Comparison of ENCODE assay signal across 23 cellular contexts in genomic region chr1:174870319-174870718, GRCh38.
A peak's percentile ranks its signal among the peaks of the same experiment; 100 is the strongest.
DNase-seq lines count a peak whose midpoint lies in the region; ATAC-seq and TF ChIP-seq lines count a peak whose summit lies in the region.
"Had no signal": no experiment of that assay in that cellular context is flagged by ENCODE, and none has a peak within 500 bp of the region (broad histone marks: within the 10 kb centered on the region; RNA-seq: fewer than 3 reads in every experiment).

No MANE protein-coding gene starts in this region.

- peak; percentile 52 for DNase-seq in DMS153 (lab: John Stamatoyannopoulos, UW)
- no peak for DNase-seq in DMS153 treated with DMSO at 0.1 percent for 48 hours (lab: John Stamatoyannopoulos, UW; ENCODE audit: unreplicated experiment)
- DNase-seq in activated B cell treated with CpG ODN at 0.5 μM for 24 hours, result no peak
- DNase-seq in naive B cell, result no peak
- no peak for DNase-seq in dermis blood vessel endothelial cell
- DNase-seq: BE2C, Calu3, DMS79, GF-D8, HFFc6, KG1, MG63, NCI-H2029 treated with DMSO at 0.1 percent for 48 hours, NCI-H446 treated with DMSO at 0.1 percent for 48 hours, NCI-H526, NCI-H82, OCI-M1, Peyer's patch, SHP77 treated with DMSO at 0.1 percent for 48 hours had no signal

- no peak for ATAC-seq in activated B cell treated with CpG ODN at 0.5 μM for 24 hours (ENCODE audit: low read depth)
- ATAC-seq in naive B cell (ENCODE audit: low read depth in 2 of 2), result peak in 1 of 2 donors; percentile 35
- no peak for ATAC-seq in HG03045 (IDR thresholded peaks at IDR 0.05; ENCODE audit: unreplicated experiment)
- no peak for ATAC-seq in GM18870 (IDR thresholded peaks at IDR 0.05; ENCODE audit: unreplicated experiment)

- CTCF ChIA-PET in activated B cell treated with CpG ODN at 0.5 μM for 24 hours (lab: Charles Lee), result interaction anchor here (1.0 kb wide), 1 partner anchor 114 kb away, joined by 3 read pairs; no protein-coding TSS in a partner anchor

- H3K36me3 Mint-ChIP-seq in IgD-negative memory B cell (peaks cover 2% of the 10 kb centered on the region), activated B cell treated with CpG ODN at 0.5 μM for 24 hours (ENCODE audit: low read depth) (peaks cover 14% of the 10 kb centered on the region), naive B cell (peaks cover 14 to 16% of the 10 kb centered on the region in 2 donors)
- H3K36me3 Mint-ChIP-seq: CD14-positive monocyte had no signal

- H3K9me3 Mint-ChIP-seq in IgD-negative memory B cell (peaks cover 0 to 10% (median 0%) of the 10 kb centered on the region in 3 donors), activated B cell treated with CpG ODN at 0.5 μM for 24 hours (peaks cover 4% of the 10 kb centered on the region), naive B cell (peaks cover 1 to 15% (median 5%) of the 10 kb centered on the region in 7 donors)
- H3K9me3 Mint-ChIP-seq: HFFc6 had no signal

- H3K27ac Mint-ChIP-seq in IgD-negative memory B cell, result peak overlapping the region in 2 of 3 donors; percentile 59
- peak overlapping the region; percentile 60 for H3K27ac Mint-ChIP-seq in activated B cell treated with CpG ODN at 0.5 μM for 24 hours
- H3K27ac Mint-ChIP-seq in naive B cell, result peak overlapping the region; percentile 9 to 50 (median 42)
- H3K27ac Mint-ChIP-seq: CD14-positive monocyte, HFFc6 had no signal

- TF ChIP-seq CTCF in activated B cell treated with CpG ODN at 0.5 μM for 24 hours (IDR thresholded peaks at IDR 0.05), result no peak

- peaks cover 33 to 50% (median 37%) of the 10 kb centered on the region in 3 donors for H3K4me1 Mint-ChIP-seq in IgD-negative memory B cell
- peaks cover 52% of the 10 kb centered on the region for H3K4me1 Mint-ChIP-seq in activated B cell treated with CpG ODN at 0.5 μM for 24 hours
- peaks cover 30 to 55% (median 49%) of the 10 kb centered on the region in 3 donors for H3K4me1 Mint-ChIP-seq in naive B cell

- H3K27me3 Mint-ChIP-seq in IgD-negative memory B cell, result no peaks in the 10 kb centered on the region
- no peaks in the 10 kb centered on the region for H3K27me3 Mint-ChIP-seq in activated B cell treated with CpG ODN at 0.5 μM for 24 hours
- H3K27me3 Mint-ChIP-seq in naive B cell, result no peaks in the 10 kb centered on the region

- no peak overlapping the region for H3K4me3 Mint-ChIP-seq in IgD-negative memory B cell
- H3K4me3 Mint-ChIP-seq in activated B cell treated with CpG ODN at 0.5 μM for 24 hours, result no peak overlapping the region
- no peak overlapping the region for H3K4me3 Mint-ChIP-seq in naive B cell
- H3K4me3 Mint-ChIP-seq: CD14-positive monocyte, HFFc6 had no signal

- POLR2A ChIA-PET in activated B cell treated with CpG ODN at 0.5 μM for 24 hours (lab: Charles Lee), result interaction anchor here (1.3 kb wide), 1 partner anchor 115 kb away, joined by 3 read pairs; no protein-coding TSS in a partner anchor

- intact Hi-C loops in activated B cell treated with CpG ODN at 0.5 μM for 24 hours (cut with micrococcal nuclease), result loop anchor here (5.0 kb wide), 5 partner anchors 53 to 127 kb away; partner anchors contain the start of gene CACYBP
